8 cellular contexts compared by ENCODE assay signal in the genomic region with DNA sequence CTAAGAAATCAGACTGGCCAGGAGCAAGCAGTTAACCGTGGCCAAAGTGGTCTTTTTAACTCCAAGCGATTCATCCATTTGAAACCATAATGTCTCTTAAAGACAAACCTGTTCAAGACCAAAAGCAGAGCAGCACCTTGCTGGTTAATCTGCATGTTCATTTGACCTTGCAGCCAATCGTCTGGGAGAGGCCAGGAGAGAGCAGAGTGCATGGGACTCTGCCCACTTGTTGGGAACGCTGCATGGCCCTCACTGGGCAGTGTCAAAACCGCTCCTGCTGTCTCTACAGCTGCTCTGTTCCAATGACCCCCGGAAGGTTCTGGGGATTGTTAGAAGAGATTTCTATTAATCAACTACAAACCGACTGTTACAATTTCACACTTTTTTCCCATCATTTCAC.
A peak's percentile ranks its signal among the peaks of the same experiment; 100 is the strongest.
DNase-seq lines count a peak whose midpoint lies in the region; ATAC-seq lines count a peak whose summit lies in the region.

No MANE protein-coding gene starts in this region.

- ATAC-seq in HG02642 (IDR thresholded peaks at IDR 0.05; ENCODE audit: poor library complexity, unreplicated experiment): no peak

- H3K27ac ChIP-seq in GM23248: no peak overlapping the region

- H3K4me1 ChIP-seq in GM23248 (ENCODE audit: insufficient read depth): no peaks in the 10 kb centered on the region

- in situ Hi-C loops in GM23248 (cut with MboI): no loop called here

- no peaks in the 10 kb centered on the region for H3K36me3 Mint-ChIP-seq in activated CD4-positive, alpha-beta memory T cell treated with anti-CD3 and anti-CD28 coated beads for 36 hours
- H3K36me3 Mint-ChIP-seq in immature natural killer cell: no peaks in the 10 kb centered on the region

- H3K4me3 ChIP-seq in GM23248: peak overlapping the region; percentile 80

- H3K9me3 Mint-ChIP-seq in activated CD4-positive, alpha-beta memory T cell treated with anti-CD3 and anti-CD28 coated beads for 36 hours: no peaks in the 10 kb centered on the region
- no peaks in the 10 kb centered on the region for H3K9me3 Mint-ChIP-seq in immature natural killer cell

- WGBS in GM23248 (ENCODE audit: low coverage in 1 of 2, low lambda C conversion rate in 2 of 2, missing lambda C conversion rate in 2 of 2), 2 experiments: 30 to 32% methylated on average over 7 of the region's 7 CpGs

- peak overlapping the region; percentile 71 for H3K4me3 Mint-ChIP-seq in activated CD4-positive, alpha-beta memory T cell treated with anti-CD3 and anti-CD28 coated beads for 36 hours
- H3K4me3 Mint-ChIP-seq in immature natural killer cell: peak overlapping the region; percentile 85 to 92 (median 89)

- H3K79me2 ChIP-seq in GM23248 (ENCODE audit: insufficient read depth): no peaks in the 10 kb centered on the region

- H3K27me3 Mint-ChIP-seq in activated CD4-positive, alpha-beta memory T cell treated with anti-CD3 and anti-CD28 coated beads for 36 hours: peaks cover 3% of the 10 kb centered on the region
- peaks cover 0 to 3% (median 2%) of the 10 kb centered on the region in 3 donors for H3K27me3 Mint-ChIP-seq in immature natural killer cell (ENCODE audit: low read depth in 3 of 3)

- no peaks in the 10 kb centered on the region for H3K9me3 ChIP-seq in GM23248 (ENCODE audit: low read depth)

- H2AFZ ChIP-seq in GM23248: peak overlapping the region; percentile 93; the same call in 1 of the 2 replicates

- peaks cover 31% of the 10 kb centered on the region for H3K27me3 ChIP-seq in GM23248 (replicated peaks; ENCODE audit: insufficient read depth)

- peaks cover 10% of the 10 kb centered on the region; the same call in 1 of the 2 replicates for H3F3A ChIP-seq in GM23248 (ENCODE audit: insufficient read depth)

- H3K4me1 Mint-ChIP-seq in activated CD4-positive, alpha-beta memory T cell treated with anti-CD3 and anti-CD28 coated beads for 36 hours (ENCODE audit: low read depth): peaks cover 11% of the 10 kb centered on the region
- H3K4me1 Mint-ChIP-seq in immature natural killer cell: peaks cover 20 to 33% of the 10 kb centered on the region in 2 donors

- peak overlapping the region; percentile 68 for H3K9ac ChIP-seq in GM23248

- no peaks in the 10 kb centered on the region for H4K20me1 ChIP-seq in GM23248 (ENCODE audit: insufficient read depth)

- DNase-seq in GM23248: no peak
- DNase-seq in activated CD4-positive, alpha-beta memory T cell treated with anti-CD3 and anti-CD28 coated beads for 36 hours: no peak
- DNase-seq in immature natural killer cell: peak in 1 of 3 donors; percentile 4
- DNase-seq in retina: peak; percentile 13
- DNase-seq in NCI-H1092 (lab: John Stamatoyannopoulos, UW): no peak
- no peak for DNase-seq in NCI-H748 treated with DMSO at 0.1 percent for 48 hours (lab: John Stamatoyannopoulos, UW)
- DNase-seq in NCI-H345 treated with DMSO at 0.1 percent for 48 hours (lab: John Stamatoyannopoulos, UW; ENCODE audit: unreplicated experiment): no peak

- no peak overlapping the region for H3K27ac Mint-ChIP-seq in activated CD4-positive, alpha-beta memory T cell treated with anti-CD3 and anti-CD28 coated beads for 36 hours
- peak overlapping the region; percentile 82 to 97 (median 93) for H3K27ac Mint-ChIP-seq in immature natural killer cell

- no peaks in the 10 kb centered on the region for H3K9me2 ChIP-seq in GM23248 (ENCODE audit: insufficient read depth)

- H3K4me2 ChIP-seq in GM23248 (ENCODE audit: unreplicated experiment): peak overlapping the region; percentile 95

- no peaks in the 10 kb centered on the region for H3K36me3 ChIP-seq in GM23248 (ENCODE audit: low read depth)

- CTCF ChIA-PET in activated CD4-positive, alpha-beta memory T cell treated with anti-CD3 and anti-CD28 coated beads for 36 hours (lab: Charles Lee): interaction anchor here (1.1 to 3.6 kb wide), 12 partner anchors 9 to 320 kb away, joined by 3 to 44 read pairs (median 8); no protein-coding TSS in a partner anchor

- intact Hi-C loops in activated CD4-positive, alpha-beta memory T cell treated with anti-CD3 and anti-CD28 coated beads for 36 hours (cut with micrococcal nuclease): loop anchor here (2.0 kb wide), 1 partner anchor 226 kb away; no protein-coding TSS in a partner anchor

- POLR2A ChIA-PET in activated CD4-positive, alpha-beta memory T cell treated with anti-CD3 and anti-CD28 coated beads for 36 hours (lab: Charles Lee): no interaction called here
